In the genomic region with DNA sequence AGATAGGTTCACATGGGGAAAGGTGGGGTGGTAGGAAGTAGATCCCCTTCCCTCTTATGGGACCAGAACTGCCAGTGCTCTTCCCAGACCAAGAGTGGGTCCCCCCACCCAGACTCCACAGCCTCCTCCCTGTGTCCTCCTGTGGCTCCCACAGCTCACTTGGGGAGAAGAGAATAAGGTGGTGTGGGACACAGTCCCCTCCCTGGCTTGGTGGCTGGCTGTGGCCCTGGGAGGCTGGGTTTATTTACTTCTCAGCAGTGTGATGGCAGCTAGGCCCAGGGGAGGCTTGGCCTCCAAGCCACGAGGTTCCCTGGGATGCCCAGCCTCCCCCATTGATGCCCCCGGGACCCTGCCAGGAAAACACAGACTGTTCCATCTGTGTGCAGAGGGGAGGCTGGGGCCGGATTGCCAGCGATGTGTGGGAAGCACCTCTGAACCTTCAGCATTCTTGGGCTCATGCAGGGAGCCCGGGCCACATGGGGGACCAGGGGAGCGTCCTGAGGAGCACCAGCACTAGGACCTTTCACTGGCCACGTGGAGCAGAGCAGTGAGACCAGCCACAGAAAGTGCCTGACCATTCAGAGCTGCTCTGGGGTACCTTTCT, we compare ENCODE assay signal across 1 cellular context.
TF ChIP-seq lines count a peak whose summit lies in the region.

No MANE protein-coding gene starts in this region.

TF ChIP-seq in HepG2, 621 proteins besides CTCF, POLR2A, EP300 and RAD21:
- TF ChIP-seq DR1 (CRISPR knock-in tag; IDR thresholded peaks at IDR 0.05) (no peak), PHF21A (CRISPR knock-in tag; IDR thresholded peaks at IDR 0.05) (no peak), ZNF788 (CRISPR knock-in tag; IDR thresholded peaks at IDR 0.05; ENCODE audit: borderline replicate concordance) (no peak), MEF2D (CRISPR knock-in tag; IDR thresholded peaks at IDR 0.05) (no peak), EED (CRISPR knock-in tag; IDR thresholded peaks at IDR 0.05) (no peak), SSRP1 (CRISPR knock-in tag; IDR thresholded peaks at IDR 0.05) (no peak), TEF (CRISPR knock-in tag; IDR thresholded peaks at IDR 0.05) (no peak), NFE2L1 (CRISPR knock-in tag; IDR thresholded peaks at IDR 0.05; ENCODE audit: borderline replicate concordance) (no peak), KDM5A (IDR thresholded peaks at IDR 0.05; ENCODE audit: borderline replicate concordance, low read length) (no peak), NCOA1 (CRISPR knock-in tag; IDR thresholded peaks at IDR 0.05) (no peak), GATAD2A (CRISPR knock-in tag; IDR thresholded peaks at IDR 0.05) (no peak), HOXA3 (CRISPR knock-in tag; IDR thresholded peaks at IDR 0.05) (no peak), LRRFIP1 (CRISPR knock-in tag; conservative IDR thresholded peaks at IDR 0.05) (no peak), ARID2 (CRISPR knock-in tag; IDR thresholded peaks at IDR 0.05; ENCODE audit: borderline replicate concordance) (no peak), HNRNPLL (IDR thresholded peaks at IDR 0.05; ENCODE audit: low read depth, low read length, poor library complexity, severe bottlenecking) (no peak), HNRNPL (IDR thresholded peaks at IDR 0.05; ENCODE audit: low read depth, low read length) (0 out of 2 replicates have a peak, but pooled peaks have one; percentile 56), RBM22 (optimal IDR thresholded peaks at IDR 0.05; ENCODE audit: low read length) (no peak), TCF7L2 (IDR thresholded peaks at IDR 0.05; ENCODE audit: low read depth, low read length) (no peak), KAT8 (CRISPR knock-in tag; IDR thresholded peaks at IDR 0.05) (no peak)
- TF ChIP-seq, protein P1, sequence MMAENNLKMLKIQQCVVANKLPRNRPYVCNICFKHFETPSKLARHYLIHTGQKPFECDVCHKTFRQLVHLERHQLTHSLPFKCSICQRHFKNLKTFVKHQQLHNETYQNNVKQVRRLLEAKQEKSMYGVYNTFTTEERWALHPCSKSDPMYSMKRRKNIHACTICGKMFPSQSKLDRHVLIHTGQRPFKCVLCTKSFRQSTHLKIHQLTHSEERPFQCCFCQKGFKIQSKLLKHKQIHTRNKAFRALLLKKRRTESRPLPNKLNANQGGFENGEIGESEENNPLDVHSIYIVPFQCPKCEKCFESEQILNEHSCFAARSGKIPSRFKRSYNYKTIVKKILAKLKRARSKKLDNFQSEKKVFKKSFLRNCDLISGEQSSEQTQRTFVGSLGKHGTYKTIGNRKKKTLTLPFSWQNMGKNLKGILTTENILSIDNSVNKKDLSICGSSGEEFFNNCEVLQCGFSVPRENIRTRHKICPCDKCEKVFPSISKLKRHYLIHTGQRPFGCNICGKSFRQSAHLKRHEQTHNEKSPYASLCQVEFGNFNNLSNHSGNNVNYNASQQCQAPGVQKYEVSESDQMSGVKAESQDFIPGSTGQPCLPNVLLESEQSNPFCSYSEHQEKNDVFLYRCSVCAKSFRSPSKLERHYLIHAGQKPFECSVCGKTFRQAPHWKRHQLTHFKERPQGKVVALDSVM (CRISPR knock-in tag; IDR thresholded peaks at IDR 0.05) = peak; percentile 69; the same call in 1 of the 2 replicates
- TF ChIP-seq, protein P2, sequence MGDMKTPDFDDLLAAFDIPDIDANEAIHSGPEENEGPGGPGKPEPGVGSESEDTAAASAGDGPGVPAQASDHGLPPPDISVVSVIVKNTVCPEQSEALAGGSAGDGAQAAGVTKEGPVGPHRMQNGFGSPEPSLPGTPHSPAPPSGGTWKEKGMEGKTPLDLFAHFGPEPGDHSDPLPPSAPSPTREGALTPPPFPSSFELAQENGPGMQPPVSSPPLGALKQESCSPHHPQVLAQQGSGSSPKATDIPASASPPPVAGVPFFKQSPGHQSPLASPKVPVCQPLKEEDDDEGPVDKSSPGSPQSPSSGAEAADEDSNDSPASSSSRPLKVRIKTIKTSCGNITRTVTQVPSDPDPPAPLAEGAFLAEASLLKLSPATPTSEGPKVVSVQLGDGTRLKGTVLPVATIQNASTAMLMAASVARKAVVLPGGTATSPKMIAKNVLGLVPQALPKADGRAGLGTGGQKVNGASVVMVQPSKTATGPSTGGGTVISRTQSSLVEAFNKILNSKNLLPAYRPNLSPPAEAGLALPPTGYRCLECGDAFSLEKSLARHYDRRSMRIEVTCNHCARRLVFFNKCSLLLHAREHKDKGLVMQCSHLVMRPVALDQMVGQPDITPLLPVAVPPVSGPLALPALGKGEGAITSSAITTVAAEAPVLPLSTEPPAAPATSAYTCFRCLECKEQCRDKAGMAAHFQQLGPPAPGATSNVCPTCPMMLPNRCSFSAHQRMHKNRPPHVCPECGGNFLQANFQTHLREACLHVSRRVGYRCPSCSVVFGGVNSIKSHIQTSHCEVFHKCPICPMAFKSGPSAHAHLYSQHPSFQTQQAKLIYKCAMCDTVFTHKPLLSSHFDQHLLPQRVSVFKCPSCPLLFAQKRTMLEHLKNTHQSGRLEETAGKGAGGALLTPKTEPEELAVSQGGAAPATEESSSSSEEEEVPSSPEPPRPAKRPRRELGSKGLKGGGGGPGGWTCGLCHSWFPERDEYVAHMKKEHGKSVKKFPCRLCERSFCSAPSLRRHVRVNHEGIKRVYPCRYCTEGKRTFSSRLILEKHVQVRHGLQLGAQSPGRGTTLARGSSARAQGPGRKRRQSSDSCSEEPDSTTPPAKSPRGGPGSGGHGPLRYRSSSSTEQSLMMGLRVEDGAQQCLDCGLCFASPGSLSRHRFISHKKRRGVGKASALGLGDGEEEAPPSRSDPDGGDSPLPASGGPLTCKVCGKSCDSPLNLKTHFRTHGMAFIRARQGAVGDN (CRISPR knock-in tag; IDR thresholded peaks at IDR 0.05) = peak; percentile 26; the same call in 1 of the 2 replicates
- TF ChIP-seq, protein P3, sequence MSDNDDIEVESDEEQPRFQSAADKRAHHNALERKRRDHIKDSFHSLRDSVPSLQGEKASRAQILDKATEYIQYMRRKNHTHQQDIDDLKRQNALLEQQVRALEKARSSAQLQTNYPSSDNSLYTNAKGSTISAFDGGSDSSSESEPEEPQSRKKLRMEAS (IDR thresholded peaks at IDR 0.05) = 0 out of 2 replicates have a peak, but pooled peaks have one; percentile 39
- TF ChIP-seq, protein P4, sequence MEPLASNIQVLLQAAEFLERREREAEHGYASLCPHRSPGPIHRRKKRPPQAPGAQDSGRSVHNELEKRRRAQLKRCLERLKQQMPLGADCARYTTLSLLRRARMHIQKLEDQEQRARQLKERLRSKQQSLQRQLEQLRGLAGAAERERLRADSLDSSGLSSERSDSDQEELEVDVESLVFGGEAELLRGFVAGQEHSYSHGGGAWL (CRISPR knock-in tag; IDR thresholded peaks at IDR 0.05) = no peak
- TF ChIP-seq, protein P5, sequence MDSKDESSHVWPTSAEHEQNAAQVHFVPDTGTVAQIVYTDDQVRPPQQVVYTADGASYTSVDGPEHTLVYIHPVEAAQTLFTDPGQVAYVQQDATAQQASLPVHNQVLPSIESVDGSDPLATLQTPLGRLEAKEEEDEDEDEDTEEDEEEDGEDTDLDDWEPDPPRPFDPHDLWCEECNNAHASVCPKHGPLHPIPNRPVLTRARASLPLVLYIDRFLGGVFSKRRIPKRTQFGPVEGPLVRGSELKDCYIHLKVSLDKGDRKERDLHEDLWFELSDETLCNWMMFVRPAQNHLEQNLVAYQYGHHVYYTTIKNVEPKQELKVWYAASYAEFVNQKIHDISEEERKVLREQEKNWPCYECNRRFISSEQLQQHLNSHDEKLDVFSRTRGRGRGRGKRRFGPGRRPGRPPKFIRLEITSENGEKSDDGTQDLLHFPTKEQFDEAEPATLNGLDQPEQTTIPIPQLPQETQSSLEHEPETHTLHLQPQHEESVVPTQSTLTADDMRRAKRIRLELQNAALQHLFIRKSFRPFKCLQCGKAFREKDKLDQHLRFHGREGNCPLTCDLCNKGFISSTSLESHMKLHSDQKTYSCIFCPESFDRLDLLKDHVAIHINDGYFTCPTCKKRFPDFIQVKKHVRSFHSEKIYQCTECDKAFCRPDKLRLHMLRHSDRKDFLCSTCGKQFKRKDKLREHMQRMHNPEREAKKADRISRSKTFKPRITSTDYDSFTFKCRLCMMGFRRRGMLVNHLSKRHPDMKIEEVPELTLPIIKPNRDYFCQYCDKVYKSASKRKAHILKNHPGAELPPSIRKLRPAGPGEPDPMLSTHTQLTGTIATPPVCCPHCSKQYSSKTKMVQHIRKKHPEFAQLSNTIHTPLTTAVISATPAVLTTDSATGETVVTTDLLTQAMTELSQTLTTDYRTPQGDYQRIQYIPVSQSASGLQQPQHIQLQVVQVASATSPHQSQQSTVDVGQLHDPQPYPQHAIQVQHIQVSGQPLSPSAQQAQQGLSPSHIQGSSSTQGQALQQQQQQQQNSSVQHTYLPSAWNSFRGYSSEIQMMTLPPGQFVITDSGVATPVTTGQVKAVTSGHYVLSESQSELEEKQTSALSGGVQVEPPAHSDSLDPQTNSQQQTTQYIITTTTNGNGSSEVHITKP (CRISPR knock-in tag; IDR thresholded peaks at IDR 0.05; ENCODE audit: low read depth) = peak; percentile 87
